In the genomic region with DNA sequence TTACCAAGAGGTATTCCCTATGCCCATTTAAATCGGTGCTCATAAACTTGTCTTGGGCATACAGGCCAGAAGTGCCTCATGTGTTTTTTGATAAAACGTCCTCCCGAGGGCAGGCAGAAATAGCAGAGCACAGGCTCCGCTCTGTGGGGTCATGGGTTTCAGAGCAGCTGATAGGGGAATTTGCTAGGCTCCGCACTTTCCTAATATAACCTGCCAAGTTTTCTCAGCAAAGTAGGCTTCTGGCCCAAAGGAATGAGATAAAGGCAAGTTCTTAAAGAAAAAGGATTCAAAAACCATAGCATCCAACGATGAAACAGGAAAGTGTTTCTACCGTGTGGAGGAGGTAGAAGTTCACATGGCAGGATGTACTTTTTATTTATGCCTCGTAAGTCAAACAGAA, we compare ENCODE assay signal across 24 cellular contexts.
DNase-seq lines count a peak whose midpoint lies in the region; ATAC-seq and TF ChIP-seq lines count a peak whose summit lies in the region.
"Had no signal": no experiment of that assay in that cellular context is flagged by ENCODE, and none has a peak within 500 bp of the region (broad histone marks: within the 10 kb centered on the region; RNA-seq: fewer than 3 reads in every experiment).

No MANE protein-coding gene starts in this region.

- H3K36me3 ChIP-seq in colonic mucosa (no peaks in the 10 kb centered on the region), left ventricle myocardium inferior (no peaks in the 10 kb centered on the region), mucosa of descending colon (ENCODE audit: low read depth) (no peaks in the 10 kb centered on the region), skeletal muscle tissue (ENCODE audit: control insufficient read depth in 3 of 3, insufficient read depth in 3 of 3, low read length in 3 of 3) (no peaks in the 10 kb centered on the region), ascending aorta (no peaks in the 10 kb centered on the region)
- H3K36me3 ChIP-seq: MG63 had no signal

- H3K27me3 ChIP-seq in colonic mucosa, result no peaks in the 10 kb centered on the region
- no peaks in the 10 kb centered on the region for H3K27me3 ChIP-seq in left ventricle myocardium inferior (ENCODE audit: low read depth)
- no peaks in the 10 kb centered on the region for H3K27me3 ChIP-seq in skeletal muscle tissue (ENCODE audit: control insufficient read depth in 3 of 3, insufficient read depth in 3 of 3, low read length in 3 of 3)
- no peaks in the 10 kb centered on the region for H3K27me3 ChIP-seq in ascending aorta
- H3K27me3 ChIP-seq: body of pancreas, MG63 had no signal

- TF ChIP-seq CTCF in colonic mucosa (IDR thresholded peaks at IDR 0.05) (no peak), left ventricle myocardium inferior (IDR thresholded peaks at IDR 0.05; ENCODE audit: borderline replicate concordance) (no peak), mucosa of descending colon (IDR thresholded peaks at IDR 0.05) (no peak), ascending aorta (IDR thresholded peaks at IDR 0.05) (no peak)

- DNase-seq in colonic mucosa (no peak), left ventricle myocardium inferior (no peak), mucosa of descending colon (no peak), NCI-H2227 treated with DMSO at 0.1 percent for 48 hours (lab: John Stamatoyannopoulos, UW) (no peak), ascending aorta (ENCODE audit: low spot score in 2 of 2) (no peak), MV-4-11 (lab: John Stamatoyannopoulos, UW) (no peak)
- DNase-seq: activated CD4-positive, CD25-positive, alpha-beta regulatory T cell; activated CD8-positive, alpha-beta memory T cell treated with anti-CD3 and anti-CD28 coated beads, Interleukin-2, amount 10 ng/mL, durations not matched to agents 7 days and 5 days; activated naive CD4-positive, alpha-beta T cell; activated T-cell treated with anti-CD3 and anti-CD28 coated beads, Interleukin-2, amount 50 U/mL, for 72 hours; DMS153; effector CD4-positive, alpha-beta T cell; HCEC 1CT; MG63; NCI-H2029; NCI-H226; trophoblast cell had no signal

- H3K9ac ChIP-seq in colonic mucosa (ENCODE audit: low read depth in 2 of 2, low read length in 2 of 2) (no peak overlapping the region), skeletal muscle tissue (ENCODE audit: low read depth in 1 of 3, low read length in 3 of 3) (peak overlapping the region in 2 of 3 donors; percentile 47 to 57)

- H3K4me3 ChIP-seq in colonic mucosa (no peak overlapping the region), left ventricle myocardium inferior (no peak overlapping the region), mucosa of descending colon (no peak overlapping the region), skeletal muscle tissue (ENCODE audit: low read length in 3 of 3) (peak overlapping the region in 1 of 3 donors; percentile 14), ascending aorta (no peak overlapping the region)
- H3K4me3 ChIP-seq: body of pancreas, K562, MG63, skin epidermis had no signal

- H3K9me3 ChIP-seq in colonic mucosa (no peaks in the 10 kb centered on the region), left ventricle myocardium inferior (replicated peaks) (peaks cover 5% of the 10 kb centered on the region), mucosa of descending colon (no peaks in the 10 kb centered on the region), skeletal muscle tissue (ENCODE audit: control insufficient read depth in 3 of 3, low read length in 3 of 3) (no peaks in the 10 kb centered on the region), ascending aorta (no peaks in the 10 kb centered on the region)
- H3K9me3 ChIP-seq: body of pancreas, MG63 had no signal

- intact Hi-C loops in colonic mucosa (cut with DNase I), result no loop called here
- intact Hi-C loops in left ventricle myocardium inferior (cut with micrococcal nuclease), result no loop called here
- intact Hi-C loops in mucosa of descending colon (cut with DNase I, micrococcal nuclease), result no loop called here
- intact Hi-C loops in ascending aorta (cut with DNase I), result no loop called here

- ATAC-seq in mucosa of descending colon, result peak; percentile 6
- no peak for ATAC-seq in GM19463 (IDR thresholded peaks at IDR 0.05; ENCODE audit: unreplicated experiment)
- ATAC-seq: activated CD8-positive, alpha-beta memory T cell treated with anti-CD3 and anti-CD28 coated beads, Interleukin-2, amount 10 ng/mL, durations not matched to agents 7 days and 5 days; activated T-cell treated with anti-CD3 and anti-CD28 coated beads, Interleukin-2, amount 50 U/mL, for 72 hours; body of pancreas; K562; Panc1 had no signal

- H3K27ac ChIP-seq in colonic mucosa (peak overlapping the region; percentile 1), left ventricle myocardium inferior (replicated peaks) (peak overlapping the region; percentile 22), skeletal muscle tissue (ENCODE audit: low read depth, low read length) (peak overlapping the region; percentile 95), ascending aorta (no peak overlapping the region)
- H3K27ac ChIP-seq: body of pancreas, epithelial cell of prostate, skin epidermis had no signal

- no peaks in the 10 kb centered on the region for H3K4me1 ChIP-seq in colonic mucosa
- peaks cover 41% of the 10 kb centered on the region for H3K4me1 ChIP-seq in left ventricle myocardium inferior
- peaks cover 22% of the 10 kb centered on the region for H3K4me1 ChIP-seq in mucosa of descending colon (ENCODE audit: low read depth)
- peaks cover 42 to 47% (median 45%) of the 10 kb centered on the region in 3 donors for H3K4me1 ChIP-seq in skeletal muscle tissue (ENCODE audit: control insufficient read depth in 3 of 3, insufficient read depth in 3 of 3, low read length in 3 of 3)
- H3K4me1 ChIP-seq in ascending aorta, result no peaks in the 10 kb centered on the region

Comparison
In these comparisons a context has a peak if more than half of its experiments do, and no peak if none do; other contexts are left out.
1. H3K27ac ChIP-seq: peak in colonic mucosa (single experiment), left ventricle myocardium inferior (single experiment) and skeletal muscle tissue (single experiment); none in ascending aorta (0 of 2).
2. H3K9ac ChIP-seq: peak in skeletal muscle tissue (2 of 3); none in colonic mucosa (0 of 2).